Comparison of ENCODE assay signal across 8 cellular contexts in the genomic region with DNA sequence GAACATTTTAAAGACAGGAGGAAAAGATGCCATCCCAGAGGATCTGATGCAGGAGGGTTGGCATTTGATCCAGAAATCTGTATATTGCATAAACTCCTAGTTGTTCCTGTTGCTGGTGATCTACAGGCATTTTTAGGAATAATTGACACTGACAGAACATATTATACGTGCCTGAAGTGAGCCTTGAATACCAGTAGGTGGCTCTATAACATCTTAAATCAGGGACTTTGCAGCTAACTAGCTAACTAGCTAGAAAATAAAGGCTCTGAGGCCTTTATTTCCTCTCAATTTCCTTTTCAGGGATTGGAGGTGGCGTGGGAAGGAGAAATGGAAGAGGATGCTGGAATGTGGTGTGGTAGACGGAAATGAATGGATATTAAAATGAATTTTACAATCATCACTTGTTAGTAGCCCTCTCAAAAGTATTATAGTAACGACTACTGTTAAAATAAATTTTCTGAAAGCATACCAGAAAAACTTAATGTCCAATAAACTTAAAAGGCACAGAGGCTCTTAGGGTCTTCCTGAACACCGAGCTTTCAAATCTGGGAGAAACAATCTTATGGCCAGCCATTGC. TPM values are rescaled to one million over a fixed set of nuclear protein-coding genes. Genes with fewer than 3 reads are reported as not detected.
DNase-seq lines count a peak whose midpoint lies in the region; ATAC-seq and TF ChIP-seq lines count a peak whose summit lies in the region.

No MANE protein-coding gene starts in this region.

- TF ChIP-seq EP300 in upper lobe of left lung (IDR thresholded peaks at IDR 0.05), result no peak

- peak overlapping the region; percentile 21; the same call in 1 of the 2 replicates for H3K4me2 ChIP-seq in KMS-11

- H3K36me3 ChIP-seq in KMS-11 (ENCODE audit: insufficient read depth) (no peaks in the 10 kb centered on the region), left lung (no peaks in the 10 kb centered on the region), upper lobe of left lung (no peaks in the 10 kb centered on the region)

- H3K4me1 Mint-ChIP-seq in central memory CD8-positive, alpha-beta T cell, result peaks cover 55% of the 10 kb centered on the region

- H3K79me2 ChIP-seq in KMS-11 (ENCODE audit: insufficient read depth, low read depth), result no peaks in the 10 kb centered on the region

- TF ChIP-seq CTCF in KMS-11 (conservative IDR thresholded peaks at IDR 0.05; ENCODE audit: low read depth, low read length), result peak; percentile 78
- peak; percentile 59 to 75 for TF ChIP-seq CTCF in left lung (IDR thresholded peaks at IDR 0.05)
- TF ChIP-seq CTCF in upper lobe of left lung (IDR thresholded peaks at IDR 0.05), result peak; percentile 60 to 81 (median 72)

- H4K20me1 ChIP-seq in KMS-11 (ENCODE audit: insufficient read depth), result no peaks in the 10 kb centered on the region

- peak; percentile 69 for DNase-seq in DMS 273 treated with DMSO at 0.1 percent for 48 hours (lab: John Stamatoyannopoulos, UW)
- peak; percentile 74 for DNase-seq in OCI-M1 (lab: John Stamatoyannopoulos, UW)
- no peak for DNase-seq in central memory CD8-positive, alpha-beta T cell (ENCODE audit: low spot score in 2 of 2)
- no peak for DNase-seq in left lung
- no peak for DNase-seq in upper lobe of left lung

- H3K27me3 ChIP-seq in KMS-11 (ENCODE audit: insufficient read depth, low read depth) (no peaks in the 10 kb centered on the region), left lung (no peaks in the 10 kb centered on the region), upper lobe of left lung (no peaks in the 10 kb centered on the region)

- 28 to 29% methylated on average over 5 of the region's 5 CpGs for WGBS in upper lobe of left lung, 2 donors

- H3K9ac ChIP-seq in KMS-11, result no peak overlapping the region

- H3K27ac ChIP-seq in KMS-11 (no peak overlapping the region), left lung (peak overlapping the region in 1 of 2 donors; percentile 79), upper lobe of left lung (no peak overlapping the region)

- peak overlapping the region; percentile 87 for H3K27ac Mint-ChIP-seq in central memory CD8-positive, alpha-beta T cell (ENCODE audit: low read depth)

- no peaks in the 10 kb centered on the region for H3K27me3 Mint-ChIP-seq in central memory CD8-positive, alpha-beta T cell

- ATAC-seq in GM21515 (IDR thresholded peaks at IDR 0.05; ENCODE audit: unreplicated experiment), result peak; percentile 40
- ATAC-seq in central memory CD8-positive, alpha-beta T cell (replicated peaks; ENCODE audit: extremely low read depth, poor library complexity, severe bottlenecking), result peak; percentile 16
- ATAC-seq in left lung, result peak; percentile 87
- ATAC-seq in upper lobe of left lung (ENCODE audit: low FRiP score in 2 of 2), result peak; percentile 72 to 91
- ATAC-seq in GM21723 (IDR thresholded peaks at IDR 0.05; ENCODE audit: unreplicated experiment), result no peak

- no peak overlapping the region for H2AFZ ChIP-seq in KMS-11 (ENCODE audit: low read depth)

- H3K4me1 ChIP-seq in KMS-11 (ENCODE audit: low read depth, poor library complexity, severe bottlenecking) (peaks cover 27% of the 10 kb centered on the region), left lung (peaks cover 9 to 29% of the 10 kb centered on the region in 2 donors), upper lobe of left lung (peaks cover 9 to 18% (median 15%) of the 10 kb centered on the region in 4 donors)

- H3K4me3 ChIP-seq in KMS-11 (IDR thresholded peaks at IDR 0.05; ENCODE audit: insufficient read depth, low read depth, low read length) (no peak overlapping the region), left lung (no peak overlapping the region), upper lobe of left lung (no peak overlapping the region)

- no peaks in the 10 kb centered on the region for H3K9me3 Mint-ChIP-seq in central memory CD8-positive, alpha-beta T cell

- H3K9me3 ChIP-seq in left lung, result no peaks in the 10 kb centered on the region
- no peaks in the 10 kb centered on the region for H3K9me3 ChIP-seq in upper lobe of left lung

- intact Hi-C loops in left lung (cut with DNase I), result no loop called here

- H3K36me3 Mint-ChIP-seq in central memory CD8-positive, alpha-beta T cell (ENCODE audit: insufficient read depth), result peaks cover 6% of the 10 kb centered on the region

- H3K4me3 Mint-ChIP-seq in central memory CD8-positive, alpha-beta T cell, result no peak overlapping the region

- no peak for TF ChIP-seq POLR2A in upper lobe of left lung (IDR thresholded peaks at IDR 0.05)

RNA-seq across cellular contexts. Expression of gene PLCXD2, which starts 5.5 kb away (rescaled TPM):
- total RNA-seq in left lung (1 to 10 TPM; 3.4 to 8.5 TPM), upper lobe of left lung (10 to 100 TPM in 2 of 6 donors, 1 to 10 TPM in 4; 3.8 to 37.1 (median 7.2) TPM)

Comparison
In these comparisons a context has a peak if more than half of its experiments do, and no peak if none do; other contexts are left out.
1. DNase-seq: peak in DMS 273 treated with DMSO at 0.1 percent for 48 hours (single experiment) and OCI-M1 (single experiment); none in central memory CD8-positive, alpha-beta T cell (0 of 2), left lung (0 of 2) and upper lobe of left lung (0 of 2).
2. Peak in every context shown above with its lines, with median percentiles within 50 percentile points of each other: CTCF ChIP-seq.